8 cellular contexts compared by ENCODE assay signal in genomic region chr9:127930298-127931091, GRCh38. TPM values are rescaled to one million over a fixed set of nuclear protein-coding genes. Genes with fewer than 3 reads are reported as not detected.
DNase-seq lines count a peak whose midpoint lies in the region; ATAC-seq and TF ChIP-seq lines count a peak whose summit lies in the region.

PIP5KL1 (minus strand) TSS chr9:127930777; CDS start chr9:127930752, 25 bp downstream.

- TF ChIP-seq POLR2A in HCT116 (IDR thresholded peaks at IDR 0.05; ENCODE audit: borderline replicate concordance, extremely low read depth, insufficient read depth, insufficient read length), result no peak
- peak in 1 of 3 donors; percentile 19 for TF ChIP-seq POLR2A in body of pancreas (IDR thresholded peaks at IDR 0.05)

- H3K27ac ChIP-seq in HCT116 (ENCODE audit: low read depth, low read length), result peak within 1 kb of the TSS; percentile 84
- peak within 1 kb of the TSS in 1 of 4 donors; percentile 3 for H3K27ac ChIP-seq in body of pancreas

- peaks cover 52 to 89% of the 10 kb centered on the region in 2 experiments for H3K4me1 ChIP-seq in HCT116 (ENCODE audit: control insufficient read depth in 1 of 2, insufficient read depth in 2 of 2, low read length in 2 of 2)
- peaks cover 41% of the 10 kb centered on the region for H3K4me1 ChIP-seq in body of pancreas

- BruUV-seq in HCT116 (replicated peaks; lab: Mats Ljungman, UMichigan), result no TSS peak

- TF ChIP-seq CTCF in GM12872 (IDR thresholded peaks at IDR 0.05; ENCODE audit: insufficient read depth, low read depth, low read length), result 0 out of 3 replicates have a peak, but pooled peaks have one; percentile 9
- peak in 1 of 3 experiments; percentile 8; a peak in 1 of 6 replicates for TF ChIP-seq CTCF in HCT116 (IDR thresholded peaks at IDR 0.05 in 2 of 3, conservative IDR thresholded peaks at IDR 0.05 in 1 of 3; ENCODE audit: borderline replicate concordance in 1 of 3, insufficient read depth in 1 of 3, low read depth in 2 of 3, low read length in 2 of 3)
- TF ChIP-seq CTCF in body of pancreas (IDR thresholded peaks at IDR 0.05), result no peak

- intact Hi-C loops in HCT116 (cut with micrococcal nuclease) (no loop called here), body of pancreas (cut with DNase I) (loop anchor here (5.0 kb wide), 1 partner anchor 193 kb away; the partner anchor contains the start of gene TOR2A)

- no peaks in the 10 kb centered on the region for H3K9me2 ChIP-seq in HCT116 (ENCODE audit: insufficient read depth)

- H3K79me2 ChIP-seq in HCT116 (ENCODE audit: insufficient read depth, low read length), result peaks cover 16% of the 10 kb centered on the region

- H3K9me3 ChIP-seq in HCT116 (ENCODE audit: control insufficient read depth in 1 of 2, insufficient read depth in 1 of 2, low read depth in 1 of 2, low read length in 2 of 2) (no peaks in the 10 kb centered on the region), body of pancreas (no peaks in the 10 kb centered on the region)

- POLR2A ChIA-PET in HCT116 (lab: Charles Lee), result interaction anchor here (1.1 kb wide), 1 partner anchor 11 kb away, joined by 3 read pairs; no protein-coding TSS in a partner anchor

- H3K4me2 ChIP-seq in HCT116 (ENCODE audit: low read length), result peak within 1 kb of the TSS; percentile 83

- CTCF ChIA-PET in HCT116 (lab: Charles Lee), result interaction anchor here (0.9 to 2.6 kb wide), 3 partner anchors 13 to 196 kb away, joined by 3 to 14 read pairs (median 3); partner anchors contain the start of gene TOR2A

- ATAC-seq in HCT116 (peak; percentile 68), body of pancreas (peak; percentile 64)

- peak within 1 kb of the TSS; percentile 66 for H3K9ac ChIP-seq in HCT116 (ENCODE audit: low read length)

- H3K36me3 ChIP-seq in HCT116 (ENCODE audit: control insufficient read depth in 1 of 2, insufficient read depth in 2 of 2, low read length in 2 of 2) (no peaks in the 10 kb centered on the region; a peak in 1 of 4 replicates), body of pancreas (replicated peaks in 1 of 2; ENCODE audit: insufficient read depth in 1 of 2, low read depth in 2 of 2) (no peaks in the 10 kb centered on the region)

- H4K20me1 ChIP-seq in HCT116 (ENCODE audit: insufficient read depth), result no peaks in the 10 kb centered on the region

- H3K4me3 ChIP-seq in HCT116 (replicated peaks in 1 of 2; ENCODE audit: low read depth in 1 of 2, low read length in 2 of 2) (peak within 1 kb of the TSS; percentile 29 to 55), body of pancreas (no peak within 1 kb of the TSS)

- no peak within 1 kb of the TSS for H2AFZ ChIP-seq in HCT116 (ENCODE audit: low read depth, low read length, poor library complexity, severe bottlenecking)

- TF ChIP-seq RAD21 in HCT116 (IDR thresholded peaks at IDR 0.05; ENCODE audit: low read depth), result no peak

- H3K27me3 ChIP-seq in HCT116 (ENCODE audit: insufficient read depth, low read length), result no peaks in the 10 kb centered on the region
- H3K27me3 ChIP-seq in body of pancreas, result no peaks in the 10 kb centered on the region

- 5 to 8% methylated on average over 11 to 66 of the region's 68 CpGs for WGBS in body of pancreas, 2 donors

- DNase-seq in HCT116 (ENCODE audit: low read depth, low spot score), result peak; percentile 52
- DNase-seq in NAMALWA (ENCODE audit: low spot score), result peak; percentile 80
- DNase-seq in T-helper 9 cell, result peak; percentile 68
- DNase-seq in body of pancreas, result peak; percentile 64 to 78 (median 76)
- DNase-seq in hypothalamus (lab: John Stamatoyannopoulos, UW), result peak in 49 of 51 donors; percentile 36 to 88 (median 74)
- DNase-seq in renal cortical epithelial cell (ENCODE audit: low read depth), result peak; percentile 55
- DNase-seq in NCI-H2107 treated with DMSO at 0.1 percent for 48 hours (lab: John Stamatoyannopoulos, UW; ENCODE audit: unreplicated experiment), result no peak

- RAD21 ChIA-PET in HCT116 (lab: Charles Lee; ENCODE audit: low non-redundant PET in 1 of 2, low total read pairs in 2 of 2, uncharacterized antibody in 2 of 2, unreplicated experiment in 2 of 2), result no interaction called here

TF ChIP-seq in HCT116, 20 proteins besides CTCF, POLR2A, EP300 and RAD21:
- TF ChIP-seq ZBTB33 (IDR thresholded peaks at IDR 0.05; ENCODE audit: extremely low read depth, insufficient replicate concordance, low read length), result no peak
- no peak for TF ChIP-seq MAX (IDR thresholded peaks at IDR 0.05)
- TF ChIP-seq EZH2 (IDR thresholded peaks at IDR 0.05), result no peak
- TF ChIP-seq CBX3 (IDR thresholded peaks at IDR 0.05; ENCODE audit: low read depth), result no peak
- TF ChIP-seq ZFX (IDR thresholded peaks at IDR 0.05), result no peak
- no peak for TF ChIP-seq EGR1 (IDR thresholded peaks at IDR 0.05; ENCODE audit: low read depth)
- no peak for TF ChIP-seq JUND (IDR thresholded peaks at IDR 0.05)
- TF ChIP-seq FOSL1 (IDR thresholded peaks at IDR 0.05; ENCODE audit: low read depth), result no peak
- no peak for TF ChIP-seq SIN3A (IDR thresholded peaks at IDR 0.05; ENCODE audit: low read depth)
- no peak for TF ChIP-seq YY1 (IDR thresholded peaks at IDR 0.05; ENCODE audit: extremely low read depth, insufficient replicate concordance, low read depth, low read length)
- no peak for TF ChIP-seq TCF7L2 (IDR thresholded peaks at IDR 0.05; ENCODE audit: borderline replicate concordance, extremely low read depth, insufficient read depth, insufficient read length)
- TF ChIP-seq ZNF274 (IDR thresholded peaks at IDR 0.05; ENCODE audit: low read depth, low read length), result no peak
- TF ChIP-seq SRF (IDR thresholded peaks at IDR 0.05; ENCODE audit: low read depth), result no peak

RNA-seq across cellular contexts. Expression of gene PIP5KL1, which starts in this region (rescaled TPM):
- total RNA-seq in HCT116 (2021; ENCODE audit: unreplicated experiment), result 37.6 TPM
- 35.7 and 36.0 TPM in 2 replicates for polyA plus RNA-seq in HCT116 (2012)
- 1 to 10 TPM; 1.3 to 2.6 TPM for total RNA-seq in body of pancreas
- 0.65 and 2.1 TPM in 2 replicates for total RNA-seq in renal cortical epithelial cell

Comparison
In these comparisons a context has a peak if more than half of its experiments do, and no peak if none do; other contexts are left out.
1. RNA of gene PIP5KL1 (total RNA-seq): 37.6 TPM in HCT116 (single experiment); 1.3 to 2.6 TPM in body of pancreas and 0.65 to 2.1 TPM in renal cortical epithelial cell; every median in the first group is over 10 times any median in the second.
2. H3K4me3 ChIP-seq: peak in HCT116 (2 of 2); none in body of pancreas (0 of 2).